1 cellular context compared by ENCODE assay signal in the genomic region with DNA sequence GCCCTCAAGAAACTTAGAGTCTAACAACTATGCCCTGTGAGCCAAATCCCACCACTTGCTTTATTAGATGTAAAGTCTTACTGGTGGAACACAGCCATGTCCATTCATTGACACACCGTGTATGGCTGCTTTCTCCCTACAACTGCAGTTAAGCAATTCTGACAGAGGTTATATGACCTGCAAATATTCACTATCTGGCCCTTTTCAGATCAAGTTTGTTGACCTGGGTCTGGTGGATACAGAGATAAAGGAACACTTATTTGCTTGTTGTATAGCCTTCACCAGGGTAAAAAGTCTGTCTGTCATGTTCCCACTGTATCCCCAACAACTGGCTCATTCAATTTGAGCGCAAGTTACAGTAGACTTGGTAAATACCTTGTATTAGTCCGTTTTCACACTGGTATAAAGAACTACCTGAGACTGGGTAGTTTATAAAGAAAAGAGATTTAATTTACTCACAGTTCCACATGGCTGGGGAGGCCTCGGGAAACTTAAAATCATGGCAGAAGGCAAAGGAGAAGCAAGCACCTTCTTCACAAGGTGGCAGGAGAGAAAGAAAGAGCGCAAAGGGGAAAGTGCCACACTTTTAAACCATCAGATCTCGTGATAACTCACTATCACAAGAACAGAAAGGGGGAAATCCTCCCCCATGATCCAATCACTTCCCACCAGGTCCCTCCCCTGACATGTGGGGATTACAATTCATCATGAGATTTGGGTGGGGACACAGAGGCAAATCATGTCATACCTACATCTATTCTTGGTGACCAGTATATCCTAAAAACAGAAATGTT.
TF ChIP-seq lines count a peak whose summit lies in the region.

No MANE protein-coding gene starts in this region.

TF ChIP-seq in HepG2, 621 proteins besides CTCF, POLR2A, EP300 and RAD21 (continued from another document and continues in another):
- TF ChIP-seq KIAA2018 (CRISPR knock-in tag; IDR thresholded peaks at IDR 0.05; ENCODE audit: borderline replicate concordance) (no peak), CREB1 (IDR thresholded peaks at IDR 0.05) (no peak), CREB1 (CRISPR knock-in tag; IDR thresholded peaks at IDR 0.05) (peak; percentile 57), CREM (IDR thresholded peaks at IDR 0.05) (peak; percentile 92), CREM (CRISPR knock-in tag; IDR thresholded peaks at IDR 0.05) (no peak), ZNF382 (CRISPR knock-in tag; IDR thresholded peaks at IDR 0.05; ENCODE audit: borderline replicate concordance) (no peak), HNRNPL (IDR thresholded peaks at IDR 0.05; ENCODE audit: low read depth, low read length) (no peak), ZNF577 (CRISPR knock-in tag; IDR thresholded peaks at IDR 0.05; ENCODE audit: borderline replicate concordance, low read depth) (no peak), MTF1 (CRISPR knock-in tag; IDR thresholded peaks at IDR 0.05) (no peak), KMT2A (CRISPR knock-in tag; IDR thresholded peaks at IDR 0.05) (peak; percentile 62; the same call in 1 of the 2 replicates), GTF3A (CRISPR knock-in tag; conservative IDR thresholded peaks at IDR 0.05) (no peak), ZNF280D (CRISPR knock-in tag; IDR thresholded peaks at IDR 0.05) (no peak), ZNF839 (CRISPR knock-in tag; IDR thresholded peaks at IDR 0.05; ENCODE audit: borderline replicate concordance) (no peak), ZNF34 (CRISPR knock-in tag; IDR thresholded peaks at IDR 0.05; ENCODE audit: borderline replicate concordance) (no peak), POGZ (CRISPR knock-in tag; IDR thresholded peaks at IDR 0.05) (peak; percentile 45), SALL2 (CRISPR knock-in tag; IDR thresholded peaks at IDR 0.05) (0 out of 2 replicates have a peak, but pooled peaks have one; percentile 14), NFYC (CRISPR knock-in tag; IDR thresholded peaks at IDR 0.05) (no peak), SMAD3 (CRISPR knock-in tag; IDR thresholded peaks at IDR 0.05) (peak; percentile 89; the same call in 1 of the 2 replicates), ZNF639 (CRISPR knock-in tag; conservative IDR thresholded peaks at IDR 0.05) (no peak), ZNF274 (CRISPR knock-in tag; IDR thresholded peaks at IDR 0.05) (no peak), TERF1 (CRISPR knock-in tag; IDR thresholded peaks at IDR 0.05) (no peak), ZNF143 (CRISPR knock-in tag; IDR thresholded peaks at IDR 0.05) (no peak), ZNF691 (CRISPR knock-in tag; IDR thresholded peaks at IDR 0.05; ENCODE audit: borderline replicate concordance, low read depth) (no peak), MEIS1 (CRISPR knock-in tag; IDR thresholded peaks at IDR 0.05; ENCODE audit: borderline replicate concordance) (peak; percentile 34; the same call in 1 of the 2 replicates), ZBTB2 (CRISPR knock-in tag; IDR thresholded peaks at IDR 0.05; ENCODE audit: low read depth) (no peak), NFE2 (CRISPR knock-in tag; IDR thresholded peaks at IDR 0.05) (no peak), POLR2AphosphoS5 (IDR thresholded peaks at IDR 0.05; ENCODE audit: low read depth, low read length) (peak; percentile 18; the same call in 1 of the 2 replicates), REPIN1 (CRISPR knock-in tag; IDR thresholded peaks at IDR 0.05; ENCODE audit: borderline replicate concordance, low read depth) (peak; percentile 72; the same call in 1 of the 2 replicates), NFE2L1 (CRISPR knock-in tag; IDR thresholded peaks at IDR 0.05; ENCODE audit: borderline replicate concordance) (no peak), MAF1 (CRISPR knock-in tag; IDR thresholded peaks at IDR 0.05; ENCODE audit: borderline replicate concordance) (no peak), NAIF1 (CRISPR knock-in tag; IDR thresholded peaks at IDR 0.05; ENCODE audit: borderline replicate concordance) (no peak), TBP (CRISPR knock-in tag; IDR thresholded peaks at IDR 0.05) (no peak), KDM6A (CRISPR knock-in tag; IDR thresholded peaks at IDR 0.05; ENCODE audit: low read depth) (peak; percentile 82), JUN (CRISPR knock-in tag; IDR thresholded peaks at IDR 0.05) (no peak), ZNF629 (CRISPR knock-in tag; conservative IDR thresholded peaks at IDR 0.05) (peak; percentile 42), ZNF557 (CRISPR knock-in tag; IDR thresholded peaks at IDR 0.05) (0 out of 2 replicates have a peak, but pooled peaks have one; percentile 30), HMGA1 (CRISPR knock-in tag; conservative IDR thresholded peaks at IDR 0.05) (no peak)
- TF ChIP-seq, protein P1, sequence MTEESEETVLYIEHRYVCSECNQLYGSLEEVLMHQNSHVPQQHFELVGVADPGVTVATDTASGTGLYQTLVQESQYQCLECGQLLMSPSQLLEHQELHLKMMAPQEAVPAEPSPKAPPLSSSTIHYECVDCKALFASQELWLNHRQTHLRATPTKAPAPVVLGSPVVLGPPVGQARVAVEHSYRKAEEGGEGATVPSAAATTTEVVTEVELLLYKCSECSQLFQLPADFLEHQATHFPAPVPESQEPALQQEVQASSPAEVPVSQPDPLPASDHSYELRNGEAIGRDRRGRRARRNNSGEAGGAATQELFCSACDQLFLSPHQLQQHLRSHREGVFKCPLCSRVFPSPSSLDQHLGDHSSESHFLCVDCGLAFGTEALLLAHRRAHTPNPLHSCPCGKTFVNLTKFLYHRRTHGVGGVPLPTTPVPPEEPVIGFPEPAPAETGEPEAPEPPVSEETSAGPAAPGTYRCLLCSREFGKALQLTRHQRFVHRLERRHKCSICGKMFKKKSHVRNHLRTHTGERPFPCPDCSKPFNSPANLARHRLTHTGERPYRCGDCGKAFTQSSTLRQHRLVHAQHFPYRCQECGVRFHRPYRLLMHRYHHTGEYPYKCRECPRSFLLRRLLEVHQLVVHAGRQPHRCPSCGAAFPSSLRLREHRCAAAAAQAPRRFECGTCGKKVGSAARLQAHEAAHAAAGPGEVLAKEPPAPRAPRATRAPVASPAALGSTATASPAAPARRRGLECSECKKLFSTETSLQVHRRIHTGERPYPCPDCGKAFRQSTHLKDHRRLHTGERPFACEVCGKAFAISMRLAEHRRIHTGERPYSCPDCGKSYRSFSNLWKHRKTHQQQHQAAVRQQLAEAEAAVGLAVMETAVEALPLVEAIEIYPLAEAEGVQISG (CRISPR knock-in tag; IDR thresholded peaks at IDR 0.05) = peak; percentile 51; the same call in 1 of the 2 replicates
- TF ChIP-seq, protein P2, sequence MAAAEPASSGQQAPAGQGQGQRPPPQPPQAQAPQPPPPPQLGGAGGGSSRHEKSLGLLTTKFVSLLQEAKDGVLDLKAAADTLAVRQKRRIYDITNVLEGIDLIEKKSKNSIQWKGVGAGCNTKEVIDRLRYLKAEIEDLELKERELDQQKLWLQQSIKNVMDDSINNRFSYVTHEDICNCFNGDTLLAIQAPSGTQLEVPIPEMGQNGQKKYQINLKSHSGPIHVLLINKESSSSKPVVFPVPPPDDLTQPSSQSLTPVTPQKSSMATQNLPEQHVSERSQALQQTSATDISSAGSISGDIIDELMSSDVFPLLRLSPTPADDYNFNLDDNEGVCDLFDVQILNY (CRISPR knock-in tag; conservative IDR thresholded peaks at IDR 0.05) = no peak
